In genomic region chr9:19174127-19174921, GRCh38 we compare ENCODE assay signal across 1 cellular context.
TF ChIP-seq lines count a peak whose summit lies in the region.

No MANE protein-coding gene starts in this region.

TF ChIP-seq in HepG2, 621 proteins besides CTCF, POLR2A, EP300 and RAD21 (continued from another document and continues in another):
- TF ChIP-seq MBD4 (IDR thresholded peaks at IDR 0.05; ENCODE audit: borderline replicate concordance, low read length), result 0 out of 2 replicates have a peak, but pooled peaks have one; percentile 20
- TF ChIP-seq ZNF768 (CRISPR knock-in tag; IDR thresholded peaks at IDR 0.05), result no peak
- no peak for TF ChIP-seq TEAD2 (CRISPR knock-in tag; IDR thresholded peaks at IDR 0.05)
- TF ChIP-seq ZNF891 (CRISPR knock-in tag; IDR thresholded peaks at IDR 0.05), result no peak
- no peak for TF ChIP-seq TEF (CRISPR knock-in tag; IDR thresholded peaks at IDR 0.05)
- 0 out of 2 replicates have a peak, but pooled peaks have one; percentile 34 for TF ChIP-seq FOXP1 (IDR thresholded peaks at IDR 0.05)
- TF ChIP-seq FOXP1 (CRISPR knock-in tag; IDR thresholded peaks at IDR 0.05), result no peak
- TF ChIP-seq CHD4 (IDR thresholded peaks at IDR 0.05; ENCODE audit: borderline replicate concordance, low read length), result no peak; the same call in 1 of the 2 replicates
- no peak for TF ChIP-seq E2F1 (CRISPR knock-in tag; IDR thresholded peaks at IDR 0.05)
- TF ChIP-seq ETV5 (CRISPR knock-in tag; IDR thresholded peaks at IDR 0.05; ENCODE audit: borderline replicate concordance), result no peak
- no peak for TF ChIP-seq ZNF160 (CRISPR knock-in tag; IDR thresholded peaks at IDR 0.05)
- 0 out of 3 replicates have a peak, but pooled peaks have one; percentile 15 for TF ChIP-seq MXI1 (IDR thresholded peaks at IDR 0.05; ENCODE audit: borderline replicate concordance, low read depth, low read length)
- TF ChIP-seq SMC3 (IDR thresholded peaks at IDR 0.05; ENCODE audit: low read length), result peak; percentile 83
- TF ChIP-seq MEIS2 (CRISPR knock-in tag; IDR thresholded peaks at IDR 0.05), result no peak
- TF ChIP-seq SMARCC2 (IDR thresholded peaks at IDR 0.05), result no peak
- TF ChIP-seq SATB2 (CRISPR knock-in tag; IDR thresholded peaks at IDR 0.05), result no peak
- no peak for TF ChIP-seq WIZ (CRISPR knock-in tag; IDR thresholded peaks at IDR 0.05)
- TF ChIP-seq MED1 (CRISPR knock-in tag; IDR thresholded peaks at IDR 0.05), result 0 out of 2 replicates have a peak, but pooled peaks have one; percentile 35
- TF ChIP-seq NCOR1 (IDR thresholded peaks at IDR 0.05; ENCODE audit: borderline replicate concordance, low read length), result 0 out of 2 replicates have a peak, but pooled peaks have one; percentile 55
- TF ChIP-seq ZFP90 (CRISPR knock-in tag; IDR thresholded peaks at IDR 0.05; ENCODE audit: borderline replicate concordance), result 0 out of 2 replicates have a peak, but pooled peaks have one; percentile 4
- peak in 1 of 2 experiments; percentile 23; a peak in 2 of 4 replicates for TF ChIP-seq HMGXB4 (CRISPR knock-in tag; IDR thresholded peaks at IDR 0.05; ENCODE audit: borderline replicate concordance in 1 of 2, low read depth in 1 of 2)
- TF ChIP-seq CREB1 (IDR thresholded peaks at IDR 0.05), result no peak
- TF ChIP-seq CREB1 (CRISPR knock-in tag; IDR thresholded peaks at IDR 0.05), result peak; percentile 8; the same call in 1 of the 2 replicates
- TF ChIP-seq ZNF710 (CRISPR knock-in tag; IDR thresholded peaks at IDR 0.05; ENCODE audit: borderline replicate concordance), result peak; percentile 82; the same call in 1 of the 2 replicates
- peak; percentile 21; the same call in 1 of the 2 replicates for TF ChIP-seq FOXA1 (IDR thresholded peaks at IDR 0.05)
- TF ChIP-seq FOXA1 (CRISPR knock-in tag; IDR thresholded peaks at IDR 0.05), result no peak
- no peak for TF ChIP-seq ZNF552 (CRISPR knock-in tag; IDR thresholded peaks at IDR 0.05; ENCODE audit: borderline replicate concordance)
- TF ChIP-seq NKX3-1 (CRISPR knock-in tag; IDR thresholded peaks at IDR 0.05), result 0 out of 2 replicates have a peak, but pooled peaks have one; percentile 22
- TF ChIP-seq ZNF674 (CRISPR knock-in tag; IDR thresholded peaks at IDR 0.05; ENCODE audit: low read depth), result no peak
- no peak for TF ChIP-seq PRDM10 (CRISPR knock-in tag; IDR thresholded peaks at IDR 0.05; ENCODE audit: low read depth)
- TF ChIP-seq GTF2F1 (IDR thresholded peaks at IDR 0.05; ENCODE audit: low read length), result no peak
- no peak for TF ChIP-seq KLF13 (CRISPR knock-in tag; IDR thresholded peaks at IDR 0.05)
- no peak for TF ChIP-seq ZNF274 (CRISPR knock-in tag; IDR thresholded peaks at IDR 0.05)
- TF ChIP-seq IRF9 (CRISPR knock-in tag; IDR thresholded peaks at IDR 0.05; ENCODE audit: borderline replicate concordance), result no peak
- peak; percentile 26 for TF ChIP-seq ZNF18 (CRISPR knock-in tag; IDR thresholded peaks at IDR 0.05; ENCODE audit: insufficient replicate concordance)
- peak; percentile 29; the same call in 1 of the 2 replicates for TF ChIP-seq ZBTB40 (IDR thresholded peaks at IDR 0.05)
- TF ChIP-seq ZBTB40 (CRISPR knock-in tag; IDR thresholded peaks at IDR 0.05), result no peak
